Comparison of ENCODE assay signal across 2 cellular contexts in genomic region chr5:172871982-172872381, GRCh38.
TF ChIP-seq lines count a peak whose summit lies in the region.

No MANE protein-coding gene starts in this region.

TF ChIP-seq in SK-N-SH, 30 proteins besides CTCF, POLR2A, EP300 and RAD21:
- TF ChIP-seq SIN3A (IDR thresholded peaks at IDR 0.05; ENCODE audit: borderline replicate concordance, low read depth, low read length) (no peak), RXRA (IDR thresholded peaks at IDR 0.05; ENCODE audit: borderline replicate concordance, low read depth) (no peak), FOXJ3 (CRISPR knock-in tag; IDR thresholded peaks at IDR 0.05) (no peak), GABPA (IDR thresholded peaks at IDR 0.05; ENCODE audit: low read depth) (no peak), YY1 (IDR thresholded peaks at IDR 0.05; ENCODE audit: low read depth) (no peak), CHD2 (IDR thresholded peaks at IDR 0.05; ENCODE audit: low read length, partially characterized antibody) (no peak), EZH2phosphoT487 (IDR thresholded peaks at IDR 0.05; ENCODE audit: borderline replicate concordance, low read depth) (no peak), TAF1 (IDR thresholded peaks at IDR 0.05; ENCODE audit: borderline replicate concordance, low read depth, low read length) (no peak), FOSL2 (IDR thresholded peaks at IDR 0.05; ENCODE audit: borderline replicate concordance, low read depth) (no peak), JUND (IDR thresholded peaks at IDR 0.05) (no peak)

TF ChIP-seq in SK-N-SH treated with all-trans-retinoic acid at 6 μM for 48 hours, 23 proteins besides CTCF, POLR2A, EP300 and RAD21:
- TF ChIP-seq ESRRG (CRISPR knock-in tag; IDR thresholded peaks at IDR 0.05) (no peak), PATZ1 (CRISPR knock-in tag; IDR thresholded peaks at IDR 0.05; ENCODE audit: borderline replicate concordance) (no peak), SNAI2 (CRISPR knock-in tag; IDR thresholded peaks at IDR 0.05) (no peak)
TF ChIP-seq in SK-N-SH treated with all-trans-retinoic acid at 6 μM for 48 hours: peak in this region for 0.
